Comparison of ENCODE assay signal across 10 cellular contexts in genomic region chr1:116847688-116848531, GRCh38.
DNase-seq lines count a peak whose midpoint lies in the region; ATAC-seq and TF ChIP-seq lines count a peak whose summit lies in the region.
"Had no signal": no experiment of that assay in that cellular context is flagged by ENCODE, and none has a peak within 500 bp of the region (broad histone marks: within the 10 kb centered on the region; RNA-seq: fewer than 3 reads in every experiment).

No MANE protein-coding gene starts in this region.

- H3K9me3 ChIP-seq in subcutaneous abdominal adipose tissue (ENCODE audit: control insufficient read depth in 5 of 5, low read length in 5 of 5) = peaks cover 0 to 4% (median 0%) of the 10 kb centered on the region in 5 donors

- H3K27ac ChIP-seq in subcutaneous abdominal adipose tissue (ENCODE audit: low read depth, low read length) = peak overlapping the region; percentile 39
- H3K27ac ChIP-seq: A549 had no signal

- no peaks in the 10 kb centered on the region for H3K36me3 ChIP-seq in subcutaneous abdominal adipose tissue (ENCODE audit: control insufficient read depth in 5 of 5, insufficient read depth in 5 of 5, low read length in 5 of 5)

- no peak for TF ChIP-seq CTCF in fibroblast of the aortic adventitia (IDR thresholded peaks at IDR 0.05; ENCODE audit: insufficient read depth, low read length)

- intact Hi-C loops in activated CD4-positive, alpha-beta T cell treated with anti-CD3 and anti-CD28 coated beads for 36 hours (cut with DNase I, micrococcal nuclease) = loop anchor here (1.0 to 5.0 kb wide), 7 partner anchors 21 to 153 kb away; partner anchors contain the start of gene CD101 (in 1 of the 2)

- peaks cover 32% of the 10 kb centered on the region for H3K4me1 Mint-ChIP-seq in activated CD4-positive, alpha-beta T cell treated with anti-CD3 and anti-CD28 coated beads for 36 hours

- peak overlapping the region in 1 of 5 donors; percentile 13 for H3K9ac ChIP-seq in subcutaneous abdominal adipose tissue (ENCODE audit: low read length in 5 of 5)

- H3K27ac Mint-ChIP-seq in activated CD4-positive, alpha-beta T cell treated with anti-CD3 and anti-CD28 coated beads for 36 hours = peak overlapping the region; percentile 19

- peaks cover 5% of the 10 kb centered on the region for H3K36me3 Mint-ChIP-seq in activated CD4-positive, alpha-beta T cell treated with anti-CD3 and anti-CD28 coated beads for 36 hours (ENCODE audit: low read depth)

- CTCF ChIA-PET in activated CD4-positive, alpha-beta T cell treated with anti-CD3 and anti-CD28 coated beads for 36 hours (lab: Charles Lee) = interaction anchor here (1.9 kb wide), 1 partner anchor 21 kb away, joined by 6 read pairs; no protein-coding TSS in a partner anchor

- H3K4me3 Mint-ChIP-seq in activated CD4-positive, alpha-beta T cell treated with anti-CD3 and anti-CD28 coated beads for 36 hours = no peak overlapping the region

- peak; percentile 57 for DNase-seq in activated CD4-positive, alpha-beta T cell treated with anti-CD3 and anti-CD28 coated beads for 36 hours
- no peak for DNase-seq in activated CD4-positive, alpha-beta T cell treated with anti-CD3 and anti-CD28 coated beads for 1 hour
- peak; percentile 82 for DNase-seq in RPMI7951 (ENCODE audit: low read depth)
- DNase-seq in fibroblast of the aortic adventitia (ENCODE audit: low read depth) = peak; percentile 75
- DNase-seq in hippocampal formation (lab: John Stamatoyannopoulos, UW) = no peak
- no peak for DNase-seq in DMS53 (lab: John Stamatoyannopoulos, UW)
- DNase-seq: NCI-H1417 had no signal

- ATAC-seq in activated CD4-positive, alpha-beta T cell treated with anti-CD3 and anti-CD28 coated beads for 36 hours = peak; percentile 99
- no peak for ATAC-seq in GM21423 (IDR thresholded peaks at IDR 0.05; ENCODE audit: unreplicated experiment)
- ATAC-seq: A549 had no signal

- peaks cover 0 to 11% (median 6%) of the 10 kb centered on the region in 5 donors for H3K4me1 ChIP-seq in subcutaneous abdominal adipose tissue (ENCODE audit: control insufficient read depth in 5 of 5, insufficient read depth in 5 of 5, low read length in 5 of 5)

- peaks cover 2% of the 10 kb centered on the region for H3K27me3 Mint-ChIP-seq in activated CD4-positive, alpha-beta T cell treated with anti-CD3 and anti-CD28 coated beads for 36 hours

- peaks cover 13% of the 10 kb centered on the region for H3K9me3 Mint-ChIP-seq in activated CD4-positive, alpha-beta T cell treated with anti-CD3 and anti-CD28 coated beads for 36 hours (ENCODE audit: low read depth)

- no peak overlapping the region for H3K4me3 ChIP-seq in fibroblast of the aortic adventitia (ENCODE audit: low read depth, low read length)
- H3K4me3 ChIP-seq in subcutaneous abdominal adipose tissue (ENCODE audit: low read depth in 1 of 5, low read length in 5 of 5) = peak overlapping the region in 1 of 5 donors; percentile 20
- H3K4me3 ChIP-seq: A549 had no signal

- POLR2A ChIA-PET in activated CD4-positive, alpha-beta T cell treated with anti-CD3 and anti-CD28 coated beads for 36 hours (lab: Charles Lee) = interaction anchor here (1.0 kb wide), 2 partner anchors 78 to 111 kb away, joined by 4 to 5 read pairs; no protein-coding TSS in a partner anchor

- H3K27me3 ChIP-seq in subcutaneous abdominal adipose tissue (ENCODE audit: control insufficient read depth in 5 of 5, insufficient read depth in 4 of 5, low read length in 5 of 5) = peaks cover 0 to 3% (median 0%) of the 10 kb centered on the region in 5 donors

Comparison
In these comparisons a context has a peak if more than half of its experiments do, and no peak if none do; other contexts are left out.
1. DNase-seq: peak in activated CD4-positive, alpha-beta T cell treated with anti-CD3 and anti-CD28 coated beads for 36 hours (single experiment), RPMI7951 (single experiment) and fibroblast of the aortic adventitia (single experiment); none in activated CD4-positive, alpha-beta T cell treated with anti-CD3 and anti-CD28 coated beads for 1 hour (single experiment), hippocampal formation (0 of 2) and DMS53 (single experiment).